ENCODE assay signal across 8 cellular contexts in the genomic region with DNA sequence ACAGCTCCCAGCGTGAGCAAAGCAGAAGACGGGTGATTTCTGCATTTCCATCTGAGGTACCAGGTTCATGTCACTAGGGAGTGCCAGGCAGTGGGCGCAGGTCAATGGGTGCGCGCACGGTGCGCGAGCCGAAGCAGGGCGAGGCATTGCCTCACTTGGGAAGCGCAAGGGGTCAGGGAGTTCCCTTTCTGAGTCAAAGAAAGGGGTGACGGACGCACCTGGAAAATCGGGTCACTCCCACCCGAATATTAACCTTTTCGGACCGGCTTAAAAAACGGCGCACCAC. TPM values are rescaled to one million over a fixed set of nuclear protein-coding genes. Genes with fewer than 3 reads are reported as not detected.
DNase-seq lines count a peak whose midpoint lies in the region; ATAC-seq and TF ChIP-seq lines count a peak whose summit lies in the region.
"Not testable (repeated sequence)": the region's sequence is repeated elsewhere in the genome, so short reads cannot be mapped to it uniquely, and the experiment has no call there.

No MANE protein-coding gene starts in this region.

- H3K9me3 ChIP-seq in CD4-positive, alpha-beta memory T cell (ENCODE audit: control insufficient read depth in 1 of 2, low read length in 2 of 2); HUES48 (ENCODE audit: control insufficient read depth, insufficient read depth, low read length); endodermal cell (ENCODE audit: control insufficient read depth, low read length); iPS-18c (ENCODE audit: control insufficient read depth, insufficient read depth, low read length); prostate gland: not testable (repeated sequence)

- 54 to 82% methylated on average over 13 to 19 of the region's 19 CpGs for WGBS in endodermal cell (ENCODE audit: insufficient coverage in 1 of 2, insufficient read length in 1 of 2), 2 experiments
- 64% methylated on average over 19 of the region's 19 CpGs for WGBS in prostate gland

- not testable (repeated sequence) for TF ChIP-seq CTCF in VCaP (conservative IDR thresholded peaks at IDR 0.05); endodermal cell (conservative IDR thresholded peaks at IDR 0.05); prostate gland (IDR thresholded peaks at IDR 0.05)

- not testable (repeated sequence) for H3K4me3 ChIP-seq in CD4-positive, alpha-beta memory T cell (ENCODE audit: low read length in 2 of 2)
- H3K4me3 ChIP-seq in HUES48 (ENCODE audit: low read depth, low read length): peak overlapping the region; percentile 50
- peak overlapping the region; percentile 55 for H3K4me3 ChIP-seq in endodermal cell (ENCODE audit: low read length)
- H3K4me3 ChIP-seq in iPS-18c (ENCODE audit: insufficient read depth, low read depth, low read length): peak overlapping the region; percentile 40; the same call in 1 of the 2 replicates
- H3K4me3 ChIP-seq in prostate gland: peak overlapping the region; percentile 3 to 12

- not testable (repeated sequence) for H3K27me3 ChIP-seq in CD4-positive, alpha-beta memory T cell (ENCODE audit: insufficient read depth, low read length); HUES48 (ENCODE audit: control insufficient read depth, insufficient read depth, low read length); endodermal cell (ENCODE audit: control insufficient read depth, insufficient read depth, low read length, poor library complexity, severe bottlenecking); prostate gland (replicated peaks; ENCODE audit: insufficient read depth)

- not testable (repeated sequence) for DNase-seq in CD4-positive, alpha-beta memory T cell; activated naive CD4-positive, alpha-beta T cell treated with anti-CD3 and anti-CD28 coated beads for 36 hours; endodermal cell; naive B cell; prostate gland (ENCODE audit: low spot score)

- POLR2A ChIA-PET in CD4-positive, alpha-beta memory T cell (lab: Charles Lee; ENCODE audit: partially characterized antibody): not testable (repeated sequence)

- H3K4me1 Mint-ChIP-seq in CD4-positive, alpha-beta memory T cell: peaks cover 6 to 20% (median 9%) of the 10 kb centered on the region in 4 donors
- H3K4me1 Mint-ChIP-seq in activated naive CD4-positive, alpha-beta T cell treated with anti-CD3 and anti-CD28 coated beads for 36 hours (ENCODE audit: low read depth); naive B cell: not testable (repeated sequence)
- H3K4me1 Mint-ChIP-seq in endodermal cell: peaks cover 20% of the 10 kb centered on the region

- peak overlapping the region in 6 of 7 donors; percentile 38 to 87 (median 66) for H3K27ac Mint-ChIP-seq in CD4-positive, alpha-beta memory T cell
- not testable (repeated sequence) for H3K27ac Mint-ChIP-seq in activated naive CD4-positive, alpha-beta T cell treated with anti-CD3 and anti-CD28 coated beads for 36 hours
- H3K27ac Mint-ChIP-seq in endodermal cell (peak overlapping the region; percentile 94), naive B cell (peak overlapping the region in 3 of 6 donors; percentile 5 to 52 (median 31))

- H3K9ac ChIP-seq in HUES48 (ENCODE audit: low read depth, low read length): peak overlapping the region; percentile 66; the same call in 1 of the 2 replicates
- H3K9ac ChIP-seq in endodermal cell (ENCODE audit: extremely low read depth, low read length, poor library complexity, severe bottlenecking): not testable (repeated sequence)

- peaks cover 10 to 18% of the 10 kb centered on the region in 2 donors for H3K36me3 Mint-ChIP-seq in CD4-positive, alpha-beta memory T cell
- peaks cover 21% of the 10 kb centered on the region for H3K36me3 Mint-ChIP-seq in activated naive CD4-positive, alpha-beta T cell treated with anti-CD3 and anti-CD28 coated beads for 36 hours (ENCODE audit: low read depth)
- H3K36me3 Mint-ChIP-seq in endodermal cell (ENCODE audit: low read depth) (peaks cover 35% of the 10 kb centered on the region), naive B cell (peaks cover 0 to 16% of the 10 kb centered on the region in 2 donors)

- not testable (repeated sequence) for H3K27me3 Mint-ChIP-seq in CD4-positive, alpha-beta memory T cell; activated naive CD4-positive, alpha-beta T cell treated with anti-CD3 and anti-CD28 coated beads for 36 hours (ENCODE audit: low read depth); endodermal cell (ENCODE audit: insufficient read depth); naive B cell

- H3K4me1 ChIP-seq in CD4-positive, alpha-beta memory T cell (ENCODE audit: insufficient read depth, low read length); endodermal cell (ENCODE audit: control insufficient read depth, insufficient read depth, low read length); prostate gland (replicated peaks): not testable (repeated sequence)
- H3K4me1 ChIP-seq in HUES48 (ENCODE audit: control insufficient read depth, insufficient read depth, low read length): peaks cover 12% of the 10 kb centered on the region

- ATAC-seq in naive B cell (ENCODE audit: low read depth in 2 of 2): not testable (repeated sequence)

- not testable (repeated sequence) for H3K27ac ChIP-seq in CD4-positive, alpha-beta memory T cell (ENCODE audit: low read depth, low read length); endodermal cell (ENCODE audit: low read depth, low read length)
- H3K27ac ChIP-seq in HUES48 (ENCODE audit: low read depth, low read length) (peak overlapping the region; percentile 42), VCaP (peak overlapping the region; percentile 66), prostate gland (peak overlapping the region in 1 of 2 donors; percentile 4)

- intact Hi-C loops in CD4-positive, alpha-beta memory T cell (cut with micrococcal nuclease); activated naive CD4-positive, alpha-beta T cell treated with anti-CD3 and anti-CD28 coated beads for 36 hours (cut with micrococcal nuclease); prostate gland (cut with DNase I): not testable (repeated sequence)

- not testable (repeated sequence) for TF ChIP-seq POLR2A in prostate gland (IDR thresholded peaks at IDR 0.05)

- not testable (repeated sequence) for H3K9me3 Mint-ChIP-seq in CD4-positive, alpha-beta memory T cell; activated naive CD4-positive, alpha-beta T cell treated with anti-CD3 and anti-CD28 coated beads for 36 hours; naive B cell
- peaks cover 14% of the 10 kb centered on the region for H3K9me3 Mint-ChIP-seq in endodermal cell

- peak overlapping the region in 6 of 8 donors; percentile 32 to 78 (median 60) for H3K4me3 Mint-ChIP-seq in CD4-positive, alpha-beta memory T cell
- H3K4me3 Mint-ChIP-seq in activated naive CD4-positive, alpha-beta T cell treated with anti-CD3 and anti-CD28 coated beads for 36 hours: peak overlapping the region; percentile 36
- H3K4me3 Mint-ChIP-seq in endodermal cell (peak overlapping the region; percentile 58), naive B cell (peak overlapping the region in 5 of 8 donors; percentile 5 to 85 (median 67))

- not testable (repeated sequence) for H3K36me3 ChIP-seq in CD4-positive, alpha-beta memory T cell (ENCODE audit: insufficient read depth, low read length); HUES48 (ENCODE audit: control insufficient read depth, insufficient read depth, low read length); prostate gland
- peaks cover 27% of the 10 kb centered on the region for H3K36me3 ChIP-seq in endodermal cell (ENCODE audit: control insufficient read depth, insufficient read depth, low read length)

- CTCF ChIA-PET in CD4-positive, alpha-beta memory T cell (lab: Charles Lee; ENCODE audit: partially characterized antibody); activated naive CD4-positive, alpha-beta T cell treated with anti-CD3 and anti-CD28 coated beads for 36 hours (lab: Charles Lee): not testable (repeated sequence)

RNA-seq across cellular contexts. Expression of gene MPHOSPH6, which starts 30.8 kb away (rescaled TPM):
- total RNA-seq in CD4-positive, alpha-beta memory T cell: 10 to 100 TPM; 19.6 to 22.8 TPM
- polyA plus RNA-seq in CD4-positive, alpha-beta memory T cell: 10 to 100 TPM; 23.0 to 51.6 TPM
- total RNA-seq in activated naive CD4-positive, alpha-beta T cell treated with anti-CD3 and anti-CD28 coated beads for 36 hours: 10 to 100 TPM; 34.8 to 36.9 TPM
- 10 to 100 TPM; 38.6 to 39.1 TPM for total RNA-seq in endodermal cell
- 51.0 TPM for polyA plus RNA-seq in endodermal cell (2013, experiment 1 of 2)
- polyA plus RNA-seq in endodermal cell (2013, experiment 2 of 2): 53.9 TPM
- polyA plus RNA-seq in naive B cell (ENCODE audit: low read depth in 6 of 6): 10 to 100 TPM; 10.7 to 37.3 (median 14.4) TPM
- 10 to 100 TPM; 23.7 to 23.8 TPM for total RNA-seq in prostate gland
